1 cellular context compared by ENCODE assay signal in genomic region chr18:5630766-5631413, GRCh38.
TF ChIP-seq lines count a peak whose summit lies in the region.

No MANE protein-coding gene starts in this region.

TF ChIP-seq in neural cell, 6 proteins besides CTCF, POLR2A, EP300 and RAD21 (continued from another document):
- no peak for TF ChIP-seq REST (IDR thresholded peaks at IDR 0.05; ENCODE audit: borderline replicate concordance)
- TF ChIP-seq EZH2 (IDR thresholded peaks at IDR 0.05; ENCODE audit: borderline replicate concordance, insufficient read depth, low read length, poor library complexity, severe bottlenecking), result no peak
- no peak for TF ChIP-seq TAF1 (IDR thresholded peaks at IDR 0.05; ENCODE audit: low read depth)
- no peak for TF ChIP-seq POLR2AphosphoS5 (IDR thresholded peaks at IDR 0.05)
